In the genomic region with DNA sequence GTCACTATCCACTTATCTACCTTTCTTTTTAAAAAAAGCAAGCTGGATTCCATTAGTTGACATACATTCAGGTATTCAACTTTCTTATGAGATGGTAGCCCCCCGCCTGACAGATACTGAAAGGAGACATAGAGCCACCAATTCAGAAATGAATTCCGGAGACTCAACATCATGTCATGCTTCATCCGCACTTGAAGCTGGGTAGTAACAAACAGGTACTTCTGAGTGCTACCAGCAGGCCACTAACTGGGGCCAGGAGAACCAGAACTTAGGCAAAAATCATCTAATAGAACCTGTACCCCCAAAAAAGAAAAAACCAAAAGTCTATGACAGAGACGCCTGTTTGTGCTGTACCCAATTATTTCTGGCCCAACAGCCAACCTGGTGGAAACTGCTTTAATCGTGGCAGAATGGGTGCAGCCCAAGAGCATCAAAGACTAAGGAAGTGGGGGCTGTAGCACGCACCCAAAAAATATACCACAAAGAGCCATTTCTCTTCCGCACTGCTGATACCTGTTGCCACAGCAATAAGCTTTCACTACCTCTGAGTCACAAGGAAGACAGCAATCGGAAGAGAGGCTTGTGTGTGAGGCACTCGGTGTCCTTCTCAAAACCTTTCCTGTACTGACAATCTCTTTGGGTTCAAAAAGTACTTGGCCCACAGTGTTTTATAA, we compare ENCODE assay signal across 10 cellular contexts.
DNase-seq lines count a peak whose midpoint lies in the region; ATAC-seq, FAIRE-seq and TF ChIP-seq lines count a peak whose summit lies in the region.
"Had no signal": no experiment of that assay in that cellular context is flagged by ENCODE, and none has a peak within 500 bp of the region (broad histone marks: within the 10 kb centered on the region; RNA-seq: fewer than 3 reads in every experiment).

No MANE protein-coding gene starts in this region.

- H4K8ac ChIP-seq in H1 (ENCODE audit: extremely low read depth, insufficient read depth, low read length) = no peak overlapping the region

- H2BK12ac ChIP-seq in H1 (ENCODE audit: low read depth, low read length) = no peak overlapping the region

- no peaks in the 10 kb centered on the region for H3K79me2 ChIP-seq in H1 (ENCODE audit: control insufficient read depth in 1 of 2, insufficient read depth in 2 of 2, low read length in 2 of 2)

- H3K36me3 ChIP-seq in Peyer's patch (peaks cover 0 to 10% (median 0%) of the 10 kb centered on the region in 3 donors), H1 (ENCODE audit: control insufficient read depth in 2 of 4, insufficient read depth in 4 of 4, low read length in 3 of 4) (no peaks in the 10 kb centered on the region), HAP-1 (replicated peaks) (peaks cover 5% of the 10 kb centered on the region; the same call in 1 of the 2 replicates)

- no peak for TF ChIP-seq CTCF in Peyer's patch (IDR thresholded peaks at IDR 0.05)
- no peak for TF ChIP-seq CTCF in H1 (IDR thresholded peaks at IDR 0.05; ENCODE audit: control extremely low read depth in 1 of 3, insufficient read depth in 1 of 3, low read depth in 1 of 3, low read length in 3 of 3)
- TF ChIP-seq CTCF in foreskin fibroblast (IDR thresholded peaks at IDR 0.05; ENCODE audit: low read depth, low read length) = no peak

- no peak overlapping the region for H2BK15ac ChIP-seq in H1 (ENCODE audit: low read length)

- peaks cover 0 to 2% of the 10 kb centered on the region in 2 experiments for H4K20me1 ChIP-seq in H1 (replicated peaks in 1 of 2; ENCODE audit: control insufficient read depth in 1 of 2, insufficient read depth in 2 of 2, low read length in 2 of 2)

- H3K56ac ChIP-seq in H1 (replicated peaks; ENCODE audit: insufficient read length, low read depth, low read length) = no peak overlapping the region

- H3K4me3 ChIP-seq in Peyer's patch (no peak overlapping the region), H1 (ENCODE audit: extremely low read depth in 1 of 4, insufficient read depth in 2 of 4, low read depth in 3 of 4, low read length in 4 of 4) (no peak overlapping the region), foreskin fibroblast (ENCODE audit: low read depth in 1 of 2, low read length in 2 of 2) (no peak overlapping the region), HAP-1 (no peak overlapping the region)
- H3K4me3 ChIP-seq: SK-N-MC had no signal

- peak overlapping the region; percentile 32; the same call in 1 of the 2 replicates for H2BK20ac ChIP-seq in H1 (ENCODE audit: low read length)

- no peak overlapping the region for H2AK5ac ChIP-seq in H1 (ENCODE audit: low read depth, low read length)

- no peaks in the 10 kb centered on the region for H3K23me2 ChIP-seq in H1 (ENCODE audit: low read depth, low read length)

- no peak overlapping the region for H3K4me2 ChIP-seq in H1 (ENCODE audit: insufficient read depth in 1 of 2, low read depth in 2 of 2, low read length in 2 of 2)

- H3K27ac ChIP-seq in Peyer's patch (peak overlapping the region; percentile 35 to 69 (median 50)), H1 (ENCODE audit: low read depth, low read length) (no peak overlapping the region)
- H3K27ac ChIP-seq: SK-N-MC had no signal

- peak overlapping the region; percentile 40 for H2BK5ac ChIP-seq in H1 (ENCODE audit: low read depth, low read length)

- H3K9ac ChIP-seq in H1 (replicated peaks in 1 of 4; ENCODE audit: extremely low read depth in 1 of 4, low read depth in 3 of 4, low read length in 3 of 4) = no peak overlapping the region

- H3K18ac ChIP-seq in H1 (ENCODE audit: extremely low read depth, low read length) = no peak overlapping the region

- no peak overlapping the region for H2BK120ac ChIP-seq in H1 (replicated peaks; ENCODE audit: low read depth, low read length)

- no peak for TF ChIP-seq RAD21 in H1 (IDR thresholded peaks at IDR 0.05 in 1 of 2, conservative IDR thresholded peaks at IDR 0.05 in 1 of 2; ENCODE audit: low read depth in 2 of 2, low read length in 2 of 2)

- H3K9me3 ChIP-seq in Peyer's patch (no peaks in the 10 kb centered on the region), H1 (ENCODE audit: insufficient read depth in 2 of 2, low read depth in 1 of 2, low read length in 1 of 2) (no peaks in the 10 kb centered on the region), HAP-1 (no peaks in the 10 kb centered on the region)

- ATAC-seq in HG03097 (IDR thresholded peaks at IDR 0.05; ENCODE audit: low FRiP score, unreplicated experiment) = no peak

- H4K91ac ChIP-seq in H1 (replicated peaks; ENCODE audit: insufficient read length, low read length) = no peak overlapping the region

- peak in 2 of 3 donors; percentile 38 to 72 for DNase-seq in Peyer's patch
- peak; percentile 56 for DNase-seq in activated T-cell treated with anti-CD3 and anti-CD28 coated beads for 24 hours (ENCODE audit: low read depth)
- no peak for DNase-seq in H1 (ENCODE audit: low read depth in 1 of 2, low spot score in 2 of 2)
- peak; percentile 25 to 36 (median 29) for DNase-seq in stimulated activated CD4-positive, alpha-beta T cell treated with anti-CD3 and anti-CD28 coated beads, TNF-alpha, amount 100 ng/mL, for 48 hours (ENCODE audit: low read depth in 3 of 3)
- no peak for DNase-seq in effector CD8-positive, alpha-beta T cell (lab: John Stamatoyannopoulos, UW)
- no peak for DNase-seq in foreskin fibroblast
- no peak for DNase-seq in HAP-1 (ENCODE audit: low spot score in 2 of 2)
- DNase-seq: NCI-H1417 had no signal

- no peak overlapping the region for H3K4ac ChIP-seq in H1 (replicated peaks; ENCODE audit: insufficient read length, low read depth, low read length)

- in situ Hi-C loops in HAP-1 (cut with MboI; ENCODE audit: low sequenced_read_pairs) = no loop called here

- H3K4me1 ChIP-seq in Peyer's patch (no peaks in the 10 kb centered on the region), H1 (replicated peaks in 1 of 4; ENCODE audit: control insufficient read depth in 3 of 4, insufficient read depth in 4 of 4, low read length in 3 of 4) (peaks cover 0 to 4% (median 1%) of the 10 kb centered on the region in 4 experiments; a peak in 1 of 7 replicates), HAP-1 (no peaks in the 10 kb centered on the region; the same call in 1 of the 2 replicates)

- no peak overlapping the region for H4K5ac ChIP-seq in H1 (ENCODE audit: insufficient read length, low read depth, low read length)

- TF ChIP-seq POLR2A in Peyer's patch (IDR thresholded peaks at IDR 0.05) (no peak), H1 (IDR thresholded peaks at IDR 0.05; ENCODE audit: control extremely low read depth in 1 of 2, low read depth in 2 of 2, low read length in 2 of 2) (no peak)

- no peak overlapping the region for H3K23ac ChIP-seq in H1 (ENCODE audit: insufficient read length)

- no peaks in the 10 kb centered on the region; the same call in 1 of the 2 replicates for H3K79me1 ChIP-seq in H1 (ENCODE audit: low read depth, low read length)

- WGBS in H1 (ENCODE audit: extremely low coverage in 1 of 2, insufficient coverage in 1 of 2, insufficient read length in 1 of 2, insufficient replicate concordance in 2 of 2, low coverage in 1 of 2, low lambda C conversion rate in 2 of 2, missing lambda C conversion rate in 1 of 2), 2 experiments = 82% methylated on average over 9 of the region's 9 CpGs; no CpG with 5 or more reads in 1 of the 2 experiments

- no peak for FAIRE-seq in H1 (lab: Jason Lieb, UNC)

- no peak overlapping the region for H3K14ac ChIP-seq in H1 (ENCODE audit: insufficient read length)

- POLR2A ChIA-PET in H1 (lab: Charles Lee; ENCODE audit: partially characterized antibody) = interaction anchor here (0.7 to 1.0 kb wide), 2 partner anchors 11 kb away, joined by 3 to 5 read pairs; no protein-coding TSS in a partner anchor

- CTCF ChIA-PET in H1 (lab: Charles Lee; ENCODE audit: partially characterized antibody) = interaction anchor here (1.2 to 3.5 kb wide), 2 partner anchors 10 to 11 kb away, joined by 3 to 22 read pairs; no protein-coding TSS in a partner anchor

- no peak for TF ChIP-seq EP300 in H1 (IDR thresholded peaks at IDR 0.05; ENCODE audit: borderline replicate concordance in 1 of 2, low read depth in 2 of 2, low read length in 2 of 2)

- H3K27me3 ChIP-seq in Peyer's patch = no peaks in the 10 kb centered on the region
- H3K27me3 ChIP-seq in H1 (replicated peaks in 1 of 4; ENCODE audit: control insufficient read depth in 3 of 4, extremely low read depth in 1 of 4, insufficient read depth in 3 of 4, low read length in 3 of 4) = no peaks in the 10 kb centered on the region
- no peaks in the 10 kb centered on the region for H3K27me3 ChIP-seq in HAP-1 (ENCODE audit: low read depth)

- no peak overlapping the region for H2AFZ ChIP-seq in H1 (ENCODE audit: low read length)

TF ChIP-seq in H1, 55 proteins besides CTCF, POLR2A, EP300 and RAD21:
- no peak for TF ChIP-seq SP1 (IDR thresholded peaks at IDR 0.05; ENCODE audit: low read depth, low read length)
- no peak for TF ChIP-seq KDM4A (IDR thresholded peaks at IDR 0.05; ENCODE audit: low read depth, low read length, severe bottlenecking)
- TF ChIP-seq HDAC6 (IDR thresholded peaks at IDR 0.05; ENCODE audit: low read depth, low read length) = no peak
- no peak for TF ChIP-seq EZH2 (IDR thresholded peaks at IDR 0.05; ENCODE audit: low read depth, low read length, severe bottlenecking)
- no peak for TF ChIP-seq SUZ12 (IDR thresholded peaks at IDR 0.05; ENCODE audit: low read length)
- no peak for TF ChIP-seq CBX5 (IDR thresholded peaks at IDR 0.05; ENCODE audit: low read depth, low read length)
- TF ChIP-seq SIRT6 (IDR thresholded peaks at IDR 0.05; ENCODE audit: low read length) = no peak
- TF ChIP-seq CBX8 (IDR thresholded peaks at IDR 0.05; ENCODE audit: borderline replicate concordance, low read depth, low read length) = no peak
- TF ChIP-seq TAF7 (optimal IDR thresholded peaks at IDR 0.05; ENCODE audit: borderline replicate concordance, low read depth, low read length) = no peak
- no peak for TF ChIP-seq SP4 (IDR thresholded peaks at IDR 0.05; ENCODE audit: low read length)
- TF ChIP-seq MAFK (IDR thresholded peaks at IDR 0.05; ENCODE audit: low read depth, low read length) = no peak
- no peak for TF ChIP-seq SIN3A (conservative IDR thresholded peaks at IDR 0.05 in 1 of 2, IDR thresholded peaks at IDR 0.05 in 1 of 2; ENCODE audit: low read depth in 1 of 2, low read length in 2 of 2)
- no peak for TF ChIP-seq CHD1 (IDR thresholded peaks at IDR 0.05; ENCODE audit: low read depth, low read length)
- TF ChIP-seq TBP (IDR thresholded peaks at IDR 0.05; ENCODE audit: low read depth, low read length) = no peak
- no peak for TF ChIP-seq RBBP5 (IDR thresholded peaks at IDR 0.05; ENCODE audit: borderline replicate concordance, low read depth, low read length)
- TF ChIP-seq GTF2F1 (IDR thresholded peaks at IDR 0.05; ENCODE audit: borderline replicate concordance, low read depth, low read length) = no peak
- TF ChIP-seq, protein P1, sequence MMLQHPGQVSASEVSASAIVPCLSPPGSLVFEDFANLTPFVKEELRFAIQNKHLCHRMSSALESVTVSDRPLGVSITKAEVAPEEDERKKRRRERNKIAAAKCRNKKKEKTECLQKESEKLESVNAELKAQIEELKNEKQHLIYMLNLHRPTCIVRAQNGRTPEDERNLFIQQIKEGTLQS (IDR thresholded peaks at IDR 0.05; ENCODE audit: insufficient read depth, low read depth, low read length) = no peak

Comparison
In these comparisons a context has a peak if more than half of its experiments do, and no peak if none do; other contexts are left out.
1. DNase-seq: peak in Peyer's patch (2 of 3), activated T-cell treated with anti-CD3 and anti-CD28 coated beads for 24 hours (single experiment) and stimulated activated CD4-positive, alpha-beta T cell treated with anti-CD3 and anti-CD28 coated beads, TNF-alpha, amount 100 ng/mL, for 48 hours (3 of 3); none in H1 (0 of 2), effector CD8-positive, alpha-beta T cell (single experiment), foreskin fibroblast (0 of 2) and HAP-1 (0 of 2).